ENCODE assay signal across 8 cellular contexts in the genomic region with DNA sequence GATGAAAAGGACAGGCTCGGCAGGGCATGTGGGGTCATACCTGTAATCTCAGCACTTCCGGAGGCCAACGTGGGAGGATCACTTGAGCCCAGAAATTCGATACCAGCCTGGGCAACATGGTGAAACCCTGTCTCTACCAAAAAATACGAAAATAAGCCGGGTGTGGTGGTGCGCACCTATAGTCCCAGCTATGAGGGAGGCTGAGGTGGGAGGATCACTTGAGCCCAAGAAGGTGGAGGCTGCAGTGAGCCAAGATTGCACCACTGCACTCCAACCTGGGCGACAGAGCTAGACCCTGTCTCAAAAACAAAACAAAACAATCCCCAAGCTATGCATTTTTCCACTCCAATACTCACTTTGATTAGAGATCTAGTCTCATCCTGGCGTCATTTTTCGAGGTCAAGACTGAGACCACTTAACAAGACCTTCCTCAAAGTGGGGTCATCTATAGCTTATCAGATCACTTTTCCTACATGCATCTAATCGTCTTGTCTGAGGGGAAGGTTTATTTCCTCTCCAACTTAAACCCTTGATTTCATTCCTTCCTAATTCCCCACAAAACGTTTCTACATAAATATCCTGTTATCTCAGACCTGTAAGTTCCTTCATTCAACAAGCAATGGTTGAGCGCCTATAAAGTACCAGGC. TPM values are rescaled to one million over a fixed set of nuclear protein-coding genes. Genes with fewer than 3 reads are reported as not detected.
DNase-seq lines count a peak whose midpoint lies in the region; ATAC-seq, FAIRE-seq and TF ChIP-seq lines count a peak whose summit lies in the region.

No MANE protein-coding gene starts in this region.

- no peaks in the 10 kb centered on the region for H3K9me2 ChIP-seq in SK-N-SH

- H2AFZ ChIP-seq in SK-N-SH (ENCODE audit: low read depth) (peak overlapping the region; percentile 94), keratinocyte (ENCODE audit: control insufficient read depth, low read length) (peak overlapping the region; percentile 54)

- ATAC-seq in SK-N-SH treated with all-trans-retinoic acid at 6 μM for 48 hours (no peak), HG03469 (IDR thresholded peaks at IDR 0.05; ENCODE audit: unreplicated experiment) (no peak)
- ATAC-seq in activated naive CD4-positive, alpha-beta T cell treated with anti-CD3 and anti-CD28 coated beads, Interleukin-2, amount 50 U/mL, for 72 hours = no peak

- 49% methylated on average over 13 of the region's 13 CpGs for WGBS in SK-N-SH (ENCODE audit: low lambda C conversion rate)

- peak overlapping the region; percentile 97 to 98 for H3K27ac Mint-ChIP-seq in activated naive CD4-positive, alpha-beta T cell treated with anti-CD3 and anti-CD28 coated beads, Interleukin-2, amount 50 U/mL, for 72 hours

- H3K9ac ChIP-seq in SK-N-SH (peak overlapping the region; percentile 87), keratinocyte (ENCODE audit: control insufficient read depth, extremely low read depth, insufficient read depth, low read length) (peak overlapping the region; percentile 72), stomach smooth muscle (ENCODE audit: low read length in 2 of 2) (peak overlapping the region; percentile 90 to 91)

- H3K27me3 ChIP-seq in SK-N-SH (ENCODE audit: insufficient read depth) = no peaks in the 10 kb centered on the region
- no peaks in the 10 kb centered on the region for H3K27me3 ChIP-seq in keratinocyte (ENCODE audit: control insufficient read depth, extremely low read depth, insufficient read depth, low read length)
- H3K27me3 ChIP-seq in stomach smooth muscle (ENCODE audit: control insufficient read depth in 1 of 2, insufficient read depth in 2 of 2, low read length in 2 of 2) = no peaks in the 10 kb centered on the region

- POLR2A ChIA-PET in SK-N-SH (lab: Yijun Ruan, JAX) = no interaction called here

- FAIRE-seq in keratinocyte (lab: Jason Lieb, UNC) = no peak

- DNase-seq in SK-N-SH (no peak), keratinocyte (ENCODE audit: low read depth, low spot score) (no peak), iPS-NIHi11 (ENCODE audit: low spot score) (no peak)
- DNase-seq in activated naive CD4-positive, alpha-beta T cell treated with anti-CD3 and anti-CD28 coated beads, Interleukin-2, amount 50 U/mL, for 72 hours (ENCODE audit: low spot score in 2 of 2) = no peak
- DNase-seq in stimulated activated CD4-positive, alpha-beta T cell treated with anti-CD3 and anti-CD28 coated beads, Interleukin-4, amount 100 ng/mL, for 1 hour = no peak

- peaks cover 7 to 10% of the 10 kb centered on the region in 2 donors for H3K36me3 Mint-ChIP-seq in activated naive CD4-positive, alpha-beta T cell treated with anti-CD3 and anti-CD28 coated beads, Interleukin-2, amount 50 U/mL, for 72 hours

- H3K9me1 ChIP-seq in keratinocyte (ENCODE audit: control insufficient read depth, extremely low read depth, insufficient read depth, low read length) = no peaks in the 10 kb centered on the region

- TF ChIP-seq RAD21 in SK-N-SH (IDR thresholded peaks at IDR 0.05; ENCODE audit: low read length) = no peak

- no peak for TF ChIP-seq EP300 in SK-N-SH (IDR thresholded peaks at IDR 0.05; ENCODE audit: borderline replicate concordance in 1 of 2, low read depth in 1 of 2, low read length in 1 of 2)

- peaks cover 6 to 8% of the 10 kb centered on the region in 2 experiments for H3K36me3 ChIP-seq in SK-N-SH (replicated peaks in 1 of 2; ENCODE audit: control insufficient read depth in 1 of 2, insufficient read depth in 2 of 2, low read length in 1 of 2)
- no peaks in the 10 kb centered on the region for H3K36me3 ChIP-seq in keratinocyte (ENCODE audit: control insufficient read depth in 2 of 2, extremely low read depth in 1 of 2, insufficient read depth in 2 of 2, low read length in 2 of 2)
- no peaks in the 10 kb centered on the region for H3K36me3 ChIP-seq in stomach smooth muscle (ENCODE audit: control insufficient read depth in 2 of 2, insufficient read depth in 2 of 2, low read length in 2 of 2)

- H3K27ac ChIP-seq in SK-N-SH (ENCODE audit: low read depth in 2 of 2, low read length in 1 of 2) (peak overlapping the region in 1 of 2 experiments; percentile 87; a peak in 2 of 4 replicates), keratinocyte (ENCODE audit: control insufficient read depth, insufficient read depth, low read length) (peak overlapping the region; percentile 77), stomach smooth muscle (ENCODE audit: low read length) (peak overlapping the region; percentile 78)

- dilution Hi-C loops in keratinocyte (cut with MboI; ENCODE audit: extremely low pct_ligation_motif_present, low sequenced_read_pairs) = no loop called here

- CTCF ChIA-PET in SK-N-SH (lab: Yijun Ruan, JAX) = interaction anchor here (1.0 kb wide), 1 partner anchor 39 kb away, joined by 3 read pairs; no protein-coding TSS in a partner anchor

- H3K9me3 ChIP-seq in SK-N-SH = no peaks in the 10 kb centered on the region
- no peaks in the 10 kb centered on the region for H3K9me3 ChIP-seq in keratinocyte (ENCODE audit: control insufficient read depth, low read depth, low read length)
- no peaks in the 10 kb centered on the region for H3K9me3 ChIP-seq in stomach smooth muscle (ENCODE audit: control insufficient read depth in 2 of 2, low read length in 2 of 2)

- no peaks in the 10 kb centered on the region for H3K9me3 Mint-ChIP-seq in activated naive CD4-positive, alpha-beta T cell treated with anti-CD3 and anti-CD28 coated beads, Interleukin-2, amount 50 U/mL, for 72 hours

- peak overlapping the region; percentile 80 for H3K4me2 ChIP-seq in SK-N-SH
- H3K4me2 ChIP-seq in keratinocyte (ENCODE audit: control insufficient read depth, extremely low read depth, insufficient read depth, low read depth, low read length) = peak overlapping the region; percentile 66

- H3K4me3 ChIP-seq in SK-N-SH (ENCODE audit: low read depth in 2 of 2, low read length in 1 of 2) (peak overlapping the region; percentile 73 to 77), keratinocyte (ENCODE audit: control insufficient read depth in 2 of 3, extremely low read depth in 1 of 3, insufficient read depth in 2 of 3, low read depth in 1 of 3, low read length in 3 of 3) (peak overlapping the region; percentile 64 to 70 (median 70)), stomach smooth muscle (ENCODE audit: low read length in 2 of 2) (peak overlapping the region; percentile 73 to 83)

- H3K4me1 ChIP-seq in SK-N-SH (ENCODE audit: control insufficient read depth in 1 of 2, insufficient read depth in 2 of 2, low read depth in 1 of 2, low read length in 1 of 2) = peaks cover 0 to 7% of the 10 kb centered on the region in 2 experiments; a peak in 1 of 4 replicates
- peaks cover 3% of the 10 kb centered on the region for H3K4me1 ChIP-seq in keratinocyte (ENCODE audit: control insufficient read depth, extremely low read depth, insufficient read depth, low read length)
- H3K4me1 ChIP-seq in stomach smooth muscle (ENCODE audit: control insufficient read depth, insufficient read depth, low read length) = peaks cover 11% of the 10 kb centered on the region

- TF ChIP-seq CTCF in SK-N-SH (IDR thresholded peaks at IDR 0.05) = no peak
- no peak for TF ChIP-seq CTCF in keratinocyte (optimal IDR thresholded peaks at IDR 0.05 in 1 of 3, IDR thresholded peaks at IDR 0.05 in 1 of 3, conservative IDR thresholded peaks at IDR 0.05 in 1 of 3; ENCODE audit: extremely low read depth in 1 of 3, insufficient read depth in 2 of 3, low read length in 3 of 3)

- H4K20me1 ChIP-seq in SK-N-SH (ENCODE audit: insufficient read depth) = no peaks in the 10 kb centered on the region
- H4K20me1 ChIP-seq in keratinocyte (ENCODE audit: control insufficient read depth, extremely low read depth, insufficient read depth, low read length) = no peaks in the 10 kb centered on the region

- H3K79me2 ChIP-seq in SK-N-SH (ENCODE audit: insufficient read depth) (peaks cover 25% of the 10 kb centered on the region), keratinocyte (ENCODE audit: control insufficient read depth, insufficient read depth, low read length) (peaks cover 5% of the 10 kb centered on the region)

- peaks cover 9% of the 10 kb centered on the region for H3F3A ChIP-seq in SK-N-SH (replicated peaks; ENCODE audit: insufficient read depth)

TF ChIP-seq in SK-N-SH treated with all-trans-retinoic acid at 6 μM for 48 hours, 23 proteins besides CTCF, POLR2A, EP300 and RAD21 (continues in another document):
- TF ChIP-seq ISL1 (CRISPR knock-in tag; IDR thresholded peaks at IDR 0.05) (no peak), OSR1 (CRISPR knock-in tag; IDR thresholded peaks at IDR 0.05) (no peak), ZNF8 (CRISPR knock-in tag; IDR thresholded peaks at IDR 0.05) (no peak), ZNF70 (CRISPR knock-in tag; IDR thresholded peaks at IDR 0.05) (no peak)

RNA-seq across cellular contexts. Expression of gene NKAP, which starts 1.3 kb away (rescaled TPM):
- polyA plus RNA-seq in SK-N-SH (2012; rRNA removed) (4.1 and 4.2 TPM in 2 replicates), keratinocyte (2.3 to 4.6 TPM (median 3.1 TPM) in 3 replicates)
- polyA plus RNA-seq in SK-N-SH (2012; cell fraction: cytosol; rRNA removed) = 4.5 and 6.6 TPM in 2 replicates
- 2.8 and 3.0 TPM in 2 replicates for polyA plus RNA-seq in SK-N-SH (2012; cell fraction: nucleus; rRNA removed)
- total RNA-seq in activated naive CD4-positive, alpha-beta T cell treated with anti-CD3 and anti-CD28 coated beads, Interleukin-2, amount 50 U/mL, for 72 hours = 10 to 100 TPM in 1 of 2 donors, 1 to 10 TPM in 1; 8.8 to 11.4 TPM
- polyA plus RNA-seq in keratinocyte (2011; ENCODE audit: low read depth) = 19.9 TPM
- 3.2 and 3.7 TPM in 2 replicates for polyA plus RNA-seq in keratinocyte (2011; cell fraction: cytosol; rRNA removed)
- polyA plus RNA-seq in keratinocyte (2011; cell fraction: nucleus; rRNA removed) = 2.5 and 4.0 TPM in 2 replicates
- 5.5 and 7.8 TPM in 2 replicates for polyA plus RNA-seq in keratinocyte (2012; ENCODE audit: low replicate concordance)
- polyA minus RNA-seq in keratinocyte = 0.72 to 1.4 TPM (median 1.3 TPM) in 3 replicates
- polyA minus RNA-seq in keratinocyte (2011; cell fraction: cytosol; rRNA and poly(A)+ RNA removed) = 4.4 TPM
- polyA minus RNA-seq in keratinocyte (2011; cell fraction: nucleus; rRNA and poly(A)+ RNA removed) = 1.9 and 2.6 TPM in 2 replicates

RNA-seq across cellular contexts. Expression of gene AKAP14, which starts 46.6 kb away (rescaled TPM):
- 0.16 and 0.23 TPM in 2 replicates for polyA plus RNA-seq in SK-N-SH (2012; rRNA removed)
- 0.12 and 0.67 TPM in 2 replicates for polyA plus RNA-seq in SK-N-SH (2012; cell fraction: cytosol; rRNA removed)
- polyA plus RNA-seq in SK-N-SH (2012; cell fraction: nucleus; rRNA removed) = not detected in 2 replicates
- under 1 TPM in 1 of 2 donors, not detected in 1; 0.66 TPM for total RNA-seq in activated naive CD4-positive, alpha-beta T cell treated with anti-CD3 and anti-CD28 coated beads, Interleukin-2, amount 50 U/mL, for 72 hours
- polyA plus RNA-seq in keratinocyte = not detected in 3 replicates
- not detected for polyA plus RNA-seq in keratinocyte (2011; ENCODE audit: low read depth)
- not detected in 2 replicates for polyA plus RNA-seq in keratinocyte (2011; cell fraction: cytosol; rRNA removed)
- not detected in 2 replicates for polyA plus RNA-seq in keratinocyte (2011; cell fraction: nucleus; rRNA removed)
- polyA plus RNA-seq in keratinocyte (2012; ENCODE audit: low replicate concordance) = not detected in 2 replicates
- polyA minus RNA-seq in keratinocyte = not detected in 3 replicates
- not detected for polyA minus RNA-seq in keratinocyte (2011; cell fraction: cytosol; rRNA and poly(A)+ RNA removed)
- not detected in 2 replicates for polyA minus RNA-seq in keratinocyte (2011; cell fraction: nucleus; rRNA and poly(A)+ RNA removed)
